ENCODE assay signal across 1 cellular context in genomic region chr1:150479370-150479769, GRCh38.
TF ChIP-seq lines count a peak whose summit lies in the region.

No MANE protein-coding gene starts in this region.

TF ChIP-seq in SK-N-SH treated with all-trans-retinoic acid at 6 μM for 48 hours, 23 proteins besides CTCF, POLR2A, EP300 and RAD21 (continued from another document):
- TF ChIP-seq, protein P1, sequence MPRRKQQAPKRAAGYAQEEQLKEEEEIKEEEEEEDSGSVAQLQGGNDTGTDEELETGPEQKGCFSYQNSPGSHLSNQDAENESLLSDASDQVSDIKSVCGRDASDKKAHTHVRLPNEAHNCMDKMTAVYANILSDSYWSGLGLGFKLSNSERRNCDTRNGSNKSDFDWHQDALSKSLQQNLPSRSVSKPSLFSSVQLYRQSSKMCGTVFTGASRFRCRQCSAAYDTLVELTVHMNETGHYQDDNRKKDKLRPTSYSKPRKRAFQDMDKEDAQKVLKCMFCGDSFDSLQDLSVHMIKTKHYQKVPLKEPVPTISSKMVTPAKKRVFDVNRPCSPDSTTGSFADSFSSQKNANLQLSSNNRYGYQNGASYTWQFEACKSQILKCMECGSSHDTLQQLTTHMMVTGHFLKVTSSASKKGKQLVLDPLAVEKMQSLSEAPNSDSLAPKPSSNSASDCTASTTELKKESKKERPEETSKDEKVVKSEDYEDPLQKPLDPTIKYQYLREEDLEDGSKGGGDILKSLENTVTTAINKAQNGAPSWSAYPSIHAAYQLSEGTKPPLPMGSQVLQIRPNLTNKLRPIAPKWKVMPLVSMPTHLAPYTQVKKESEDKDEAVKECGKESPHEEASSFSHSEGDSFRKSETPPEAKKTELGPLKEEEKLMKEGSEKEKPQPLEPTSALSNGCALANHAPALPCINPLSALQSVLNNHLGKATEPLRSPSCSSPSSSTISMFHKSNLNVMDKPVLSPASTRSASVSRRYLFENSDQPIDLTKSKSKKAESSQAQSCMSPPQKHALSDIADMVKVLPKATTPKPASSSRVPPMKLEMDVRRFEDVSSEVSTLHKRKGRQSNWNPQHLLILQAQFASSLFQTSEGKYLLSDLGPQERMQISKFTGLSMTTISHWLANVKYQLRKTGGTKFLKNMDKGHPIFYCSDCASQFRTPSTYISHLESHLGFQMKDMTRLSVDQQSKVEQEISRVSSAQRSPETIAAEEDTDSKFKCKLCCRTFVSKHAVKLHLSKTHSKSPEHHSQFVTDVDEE (CRISPR knock-in tag; IDR thresholded peaks at IDR 0.05), result no peak
- TF ChIP-seq ARNTL (CRISPR knock-in tag; IDR thresholded peaks at IDR 0.05; ENCODE audit: borderline replicate concordance, low read depth) (no peak), ZFP30 (CRISPR knock-in tag; IDR thresholded peaks at IDR 0.05) (no peak), TOX (CRISPR knock-in tag; IDR thresholded peaks at IDR 0.05; ENCODE audit: borderline replicate concordance) (no peak), CSDC2 (CRISPR knock-in tag; IDR thresholded peaks at IDR 0.05) (no peak), SNAI2 (CRISPR knock-in tag; IDR thresholded peaks at IDR 0.05) (no peak), ZNF8 (CRISPR knock-in tag; IDR thresholded peaks at IDR 0.05) (no peak), BACH2 (CRISPR knock-in tag; IDR thresholded peaks at IDR 0.05; ENCODE audit: borderline replicate concordance) (no peak), OSR1 (CRISPR knock-in tag; IDR thresholded peaks at IDR 0.05) (no peak), GLIS3 (CRISPR knock-in tag; IDR thresholded peaks at IDR 0.05) (no peak)
- TF ChIP-seq, protein P2, sequence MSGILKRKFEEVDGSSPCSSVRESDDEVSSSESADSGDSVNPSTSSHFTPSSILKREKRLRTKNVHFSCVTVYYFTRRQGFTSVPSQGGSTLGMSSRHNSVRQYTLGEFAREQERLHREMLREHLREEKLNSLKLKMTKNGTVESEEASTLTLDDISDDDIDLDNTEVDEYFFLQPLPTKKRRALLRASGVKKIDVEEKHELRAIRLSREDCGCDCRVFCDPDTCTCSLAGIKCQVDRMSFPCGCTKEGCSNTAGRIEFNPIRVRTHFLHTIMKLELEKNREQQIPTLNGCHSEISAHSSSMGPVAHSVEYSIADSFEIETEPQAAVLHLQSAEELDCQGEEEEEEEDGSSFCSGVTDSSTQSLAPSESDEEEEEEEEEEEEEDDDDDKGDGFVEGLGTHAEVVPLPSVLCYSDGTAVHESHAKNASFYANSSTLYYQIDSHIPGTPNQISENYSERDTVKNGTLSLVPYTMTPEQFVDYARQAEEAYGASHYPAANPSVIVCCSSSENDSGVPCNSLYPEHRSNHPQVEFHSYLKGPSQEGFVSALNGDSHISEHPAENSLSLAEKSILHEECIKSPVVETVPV (CRISPR knock-in tag; IDR thresholded peaks at IDR 0.05), result no peak
